Comparison of ENCODE assay signal across 7 cellular contexts in genomic region chr6:35243386-35243958, GRCh38. TPM values are rescaled to one million over a fixed set of nuclear protein-coding genes. Genes with fewer than 3 reads are reported as not detected.
"Had no signal": no experiment of that assay in that cellular context is flagged by ENCODE, and none has a peak within 500 bp of the region (broad histone marks: within the 10 kb centered on the region; RNA-seq: fewer than 3 reads in every experiment).

No MANE protein-coding gene starts in this region.

- H2AFZ ChIP-seq: GM23338 had no signal

- DNase-seq: H9, HCEC 1CT, IMR-90 had no signal

- ATAC-seq: GM23338, K562 had no signal

- FAIRE-seq: H1, H54, K562 had no signal

- H3K4me3 ChIP-seq: GM23338, K562 had no signal

- H3K4me2 ChIP-seq: GM23338 had no signal

RNA-seq across cellular contexts. Expression of gene SCUBE3, which starts 29.7 kb away (rescaled TPM):
- total RNA-seq: K562 had no signal
